17 cellular contexts compared by ENCODE assay signal in genomic region chr16:81786321-81786720, GRCh38. TPM values are rescaled to one million over a fixed set of nuclear protein-coding genes. Genes with fewer than 3 reads are reported as not detected.
DNase-seq lines count a peak whose midpoint lies in the region; ATAC-seq and TF ChIP-seq lines count a peak whose summit lies in the region.
"Had no signal": no experiment of that assay in that cellular context is flagged by ENCODE, and none has a peak within 500 bp of the region (broad histone marks: within the 10 kb centered on the region; RNA-seq: fewer than 3 reads in every experiment).

No MANE protein-coding gene starts in this region.

- CTCF ChIA-PET in MCF 10A (lab: Yijun Ruan, JAX), result interaction anchor here (1.6 kb wide), 1 partner anchor 88 kb away, joined by 6 read pairs; no protein-coding TSS in a partner anchor

- TF ChIP-seq CTCF in breast epithelium (IDR thresholded peaks at IDR 0.05) (no peak), MCF 10A (IDR thresholded peaks at IDR 0.05; ENCODE audit: unreplicated experiment) (no peak), gastroesophageal sphincter (IDR thresholded peaks at IDR 0.05) (no peak), stomach (IDR thresholded peaks at IDR 0.05) (no peak)

- H3K27me3 ChIP-seq in breast epithelium (no peaks in the 10 kb centered on the region), gastroesophageal sphincter (peaks cover 38% of the 10 kb centered on the region), stomach (peaks cover 0 to 9% (median 0%) of the 10 kb centered on the region in 3 donors)
- H3K27me3 ChIP-seq: testis had no signal

- TF ChIP-seq POLR2A in breast epithelium (IDR thresholded peaks at IDR 0.05) (no peak), gastroesophageal sphincter (IDR thresholded peaks at IDR 0.05) (no peak), stomach (IDR thresholded peaks at IDR 0.05) (no peak)

- intact Hi-C loops in breast epithelium (cut with DNase I; ENCODE audit: low total_unique reads) (no loop called here), MCF 10A (cut with micrococcal nuclease) (no loop called here), stomach (cut with DNase I; ENCODE audit: low total_unique reads) (no loop called here)

- H3K4me3 Mint-ChIP-seq in MCF 10A (ENCODE audit: unreplicated experiment), result no peak overlapping the region
- H3K4me3 Mint-ChIP-seq: effector memory CD8-positive, alpha-beta T cell had no signal

- no peaks in the 10 kb centered on the region for H3K36me3 Mint-ChIP-seq in MCF 10A (ENCODE audit: insufficient read depth, unreplicated experiment)

- no peak overlapping the region for H3K27ac Mint-ChIP-seq in MCF 10A (ENCODE audit: low read depth, unreplicated experiment)

- no peak for ATAC-seq in gastroesophageal sphincter
- ATAC-seq: effector memory CD8-positive, alpha-beta T cell; heart right ventricle had no signal

- no peaks in the 10 kb centered on the region for H3K9me3 Mint-ChIP-seq in MCF 10A (ENCODE audit: unreplicated experiment)
- H3K9me3 Mint-ChIP-seq: effector memory CD8-positive, alpha-beta T cell had no signal

- POLR2A ChIA-PET in MCF 10A (lab: Yijun Ruan, JAX), result interaction anchor here (0.6 to 0.7 kb wide), 2 partner anchors 552 to 941 kb away, joined by 3 read pairs; no protein-coding TSS in a partner anchor

- no TSS peak for BruUV-seq in MCF 10A (replicated peaks; lab: Mats Ljungman, UMichigan)

- H3K9me3 ChIP-seq in breast epithelium (no peaks in the 10 kb centered on the region), gastroesophageal sphincter (no peaks in the 10 kb centered on the region), stomach (no peaks in the 10 kb centered on the region)
- H3K9me3 ChIP-seq: heart right ventricle, testis had no signal

- peaks cover 3% of the 10 kb centered on the region for H3K27me3 Mint-ChIP-seq in MCF 10A (ENCODE audit: insufficient read depth, unreplicated experiment)

- 57 to 75% methylated on average over 2 to 5 of the region's 6 CpGs for WGBS in gastroesophageal sphincter (ENCODE audit: low coverage in 1 of 2), 2 donors
- WGBS in stomach, 5 donors, result 53 to 67% (median 61%) methylated on average over 6 of the region's 6 CpGs

- no peak for TF ChIP-seq EP300 in gastroesophageal sphincter (IDR thresholded peaks at IDR 0.05)
- TF ChIP-seq EP300 in stomach (IDR thresholded peaks at IDR 0.05), result no peak

- H3K4me3 ChIP-seq in breast epithelium, result no peak overlapping the region
- no peak overlapping the region for H3K4me3 ChIP-seq in gastroesophageal sphincter
- no peak overlapping the region for H3K4me3 ChIP-seq in stomach
- H3K4me3 ChIP-seq: heart right ventricle, testis had no signal

- H3K4me1 ChIP-seq in breast epithelium (no peaks in the 10 kb centered on the region), gastroesophageal sphincter (peaks cover 0 to 12% (median 0%) of the 10 kb centered on the region in 3 donors), stomach (peaks cover 0 to 32% (median 13%) of the 10 kb centered on the region in 4 donors)

- H3K4me1 Mint-ChIP-seq in MCF 10A (ENCODE audit: insufficient read depth, unreplicated experiment), result no peaks in the 10 kb centered on the region

- DNase-seq in breast epithelium (ENCODE audit: low spot score in 2 of 2), result no peak
- no peak for DNase-seq in MCF 10A (ENCODE audit: unreplicated experiment)
- DNase-seq in SW480 (ENCODE audit: low spot score), result peak; percentile 5
- DNase-seq in islet precursor cell, result peak; percentile 95
- no peak for DNase-seq in stomach
- no peak for DNase-seq in stimulated activated naive CD4-positive, alpha-beta T cell treated with Interleukin-2 at 50 U/mL for 16 hours (lab: John Stamatoyannopoulos, UW)
- DNase-seq in middle frontal gyrus (ENCODE audit: extremely low spot score, low spot score), result no peak
- DNase-seq: 8988T; activated CD4-positive, alpha-beta T cell treated with anti-CD3 and anti-CD28 coated beads for 1 hour; activated T-cell treated with anti-CD3 and anti-CD28 coated beads, Interleukin-2, amount 50 U/mL, for 48 hours; amniotic stem cell; DMS53; effector memory CD8-positive, alpha-beta T cell; heart right ventricle; NCI-H1092 treated with DMSO at 0.1 percent for 48 hours; testis had no signal

- H3K27ac ChIP-seq in breast epithelium, result peak overlapping the region; percentile 36 to 57
- no peak overlapping the region for H3K27ac ChIP-seq in gastroesophageal sphincter
- no peak overlapping the region for H3K27ac ChIP-seq in stomach
- H3K27ac ChIP-seq: heart right ventricle, testis had no signal

- no peaks in the 10 kb centered on the region for H3K36me3 ChIP-seq in breast epithelium
- no peaks in the 10 kb centered on the region for H3K36me3 ChIP-seq in gastroesophageal sphincter
- H3K36me3 ChIP-seq in stomach, result no peaks in the 10 kb centered on the region

RNA-seq across cellular contexts. Expression of gene PLCG2, which starts 7.2 kb away (rescaled TPM):
- total RNA-seq in breast epithelium, result 10 to 100 TPM; 14.6 to 24.6 (median 24.3) TPM
- total RNA-seq in MCF 10A (2022), result 5.2 and 6.0 TPM in 2 replicates
- 10 to 100 TPM in 1 of 4 donors, 1 to 10 TPM in 3; 6.2 to 11.4 (median 8.1) TPM for total RNA-seq in gastroesophageal sphincter
- total RNA-seq in stomach, result 10 to 100 TPM in 4 of 5 donors, 1 to 10 TPM in 1; 8.1 to 68.5 (median 14.6) TPM
- 1 to 10 TPM in 2 of 3 donors, under 1 TPM in 1; 0.87 to 4.1 (median 2.0) TPM for polyA plus RNA-seq in stomach

Comparison
In these comparisons a context has a peak if more than half of its experiments do, and no peak if none do; other contexts are left out.
1. DNase-seq: peak in SW480 (single experiment) and islet precursor cell (single experiment); none in breast epithelium (0 of 2), MCF 10A (single experiment), stomach (single experiment), stimulated activated naive CD4-positive, alpha-beta T cell treated with Interleukin-2 at 50 U/mL for 16 hours (single experiment) and middle frontal gyrus (single experiment).
2. H3K27ac ChIP-seq: peak in breast epithelium (2 of 2); none in gastroesophageal sphincter (0 of 4) and stomach (0 of 5).